In genomic region chr3:188125076-188125475, GRCh38 we compare ENCODE assay signal across 18 cellular contexts.
"Had no signal": no experiment of that assay in that cellular context is flagged by ENCODE, and none has a peak within 500 bp of the region (broad histone marks: within the 10 kb centered on the region; RNA-seq: fewer than 3 reads in every experiment).

No MANE protein-coding gene starts in this region.

- DNase-seq: activated CD4-positive, CD25-positive, alpha-beta regulatory T cell treated with anti-CD3 and anti-CD28 coated beads, Interleukin-2, amount 50 U/mL, for 72 hours; activated gamma-delta T cell; cerebellar nuclear complex; effector memory CD4-positive, alpha-beta T cell; foreskin melanocyte; head of caudate nucleus; kidney glomerular epithelial cell; mesenchymal stem cell; naive thymus-derived CD8-positive, alpha-beta T cell; ovary; psoas muscle; stimulated activated CD4-positive, alpha-beta T cell treated with anti-CD3 and anti-CD28 coated beads, Interleukin-2, amount 100 ng/mL, for 24 hours; stimulated activated naive CD4-positive, alpha-beta T cell treated with Interleukin-2 at 50 U/mL for 16 hours; T-helper 17 cell; thyroid gland had no signal

- H3K27me3 ChIP-seq: ascending aorta, breast epithelium, ovary, thyroid gland had no signal

- H3K4me1 ChIP-seq: breast epithelium, thyroid gland had no signal

- ATAC-seq: naive thymus-derived CD8-positive, alpha-beta T cell; psoas muscle; T-helper 17 cell had no signal

- H3K9me3 ChIP-seq: ascending aorta, breast epithelium, ovary, psoas muscle, thyroid gland had no signal

- H3K27ac ChIP-seq: breast epithelium, ovary, psoas muscle, thyroid gland, VCaP had no signal

- H3K4me3 ChIP-seq: ascending aorta, breast epithelium, ovary, psoas muscle, thyroid gland had no signal

- H3K36me3 ChIP-seq: ascending aorta, breast epithelium, ovary, thyroid gland had no signal
